Comparison of ENCODE assay signal across 8 cellular contexts in genomic region chr5:132497488-132497997, GRCh38. TPM values are rescaled to one million over a fixed set of nuclear protein-coding genes. Genes with fewer than 3 reads are reported as not detected.
DNase-seq lines count a peak whose midpoint lies in the region; ATAC-seq and TF ChIP-seq lines count a peak whose summit lies in the region.

No MANE protein-coding gene starts in this region.

- TF ChIP-seq CTCF in Panc1 (IDR thresholded peaks at IDR 0.05) = no peak
- no peak for TF ChIP-seq CTCF in tibial nerve (IDR thresholded peaks at IDR 0.05)

- 30 to 44% methylated on average over 6 of the region's 6 CpGs for WGBS in tibial nerve, 2 donors

- peak in 1 of 2 donors; percentile 39 for TF ChIP-seq EP300 in tibial nerve (IDR thresholded peaks at IDR 0.05)

- CTCF ChIA-PET in Panc1 (lab: Charles Lee) = interaction anchor here (1.7 kb wide), 1 partner anchor 111 kb away, joined by 11 read pairs; no protein-coding TSS in a partner anchor

- H3K36me3 ChIP-seq in Panc1 (ENCODE audit: control insufficient read depth, insufficient read depth, low read length) (peaks cover 2% of the 10 kb centered on the region; the same call in 1 of the 2 replicates), duodenal mucosa (ENCODE audit: control insufficient read depth in 1 of 2, insufficient read depth in 2 of 2, low read length in 2 of 2) (no peaks in the 10 kb centered on the region), tibial nerve (no peaks in the 10 kb centered on the region)

- H3K27me3 ChIP-seq in Panc1 (ENCODE audit: control insufficient read depth, insufficient read depth, low read length) = no peaks in the 10 kb centered on the region
- no peaks in the 10 kb centered on the region for H3K27me3 ChIP-seq in duodenal mucosa (ENCODE audit: control insufficient read depth in 1 of 2, insufficient read depth in 2 of 2, low read length in 2 of 2)
- H3K27me3 ChIP-seq in tibial nerve = no peaks in the 10 kb centered on the region

- intact Hi-C loops in Panc1 (cut with micrococcal nuclease; ENCODE audit: unreplicated experiment) = loop anchor here (10.0 kb wide), 1 partner anchor 433 kb away; the partner anchor contains the start of gene IL3

- peak; percentile 54 for ATAC-seq in Panc1
- ATAC-seq in GM18517 (IDR thresholded peaks at IDR 0.05; ENCODE audit: unreplicated experiment) = no peak
- ATAC-seq in HG03135 (IDR thresholded peaks at IDR 0.05; ENCODE audit: unreplicated experiment) = no peak

- H3K4me1 ChIP-seq in Panc1 (ENCODE audit: control insufficient read depth, insufficient read depth, low read length) (peaks cover 26% of the 10 kb centered on the region), duodenal mucosa (ENCODE audit: control insufficient read depth in 1 of 2, insufficient read depth in 2 of 2, low read length in 2 of 2) (peaks cover 62 to 80% of the 10 kb centered on the region in 2 donors), tibial nerve (peaks cover 0 to 60% (median 33%) of the 10 kb centered on the region in 4 donors)

- no peaks in the 10 kb centered on the region for H3K9me3 ChIP-seq in Panc1 (ENCODE audit: control insufficient read depth, insufficient read depth, low read depth, low read length)
- no peaks in the 10 kb centered on the region for H3K9me3 ChIP-seq in duodenal mucosa (ENCODE audit: control insufficient read depth in 1 of 2, low read length in 2 of 2)
- H3K9me3 ChIP-seq in tibial nerve = no peaks in the 10 kb centered on the region

- H3K4me3 ChIP-seq in GM08714 (ENCODE audit: low read length) = peak overlapping the region; percentile 86; the same call in 1 of the 2 replicates
- H3K4me3 ChIP-seq in Panc1 (ENCODE audit: low read depth in 2 of 2, low read length in 2 of 2) = peak overlapping the region; percentile 71 to 91
- H3K4me3 ChIP-seq in duodenal mucosa (ENCODE audit: low read depth in 1 of 2, low read length in 2 of 2) = peak overlapping the region; percentile 75 to 87
- peak overlapping the region; percentile 46 to 74 (median 62) for H3K4me3 ChIP-seq in tibial nerve

- in situ Hi-C loops in Panc1 (cut with HindIII; ENCODE audit: low pct_unique_long_range_greater_than_20kb, low sequenced_read_pairs) = loop anchor here (25.0 kb wide), 1 partner anchor 110 kb away; no protein-coding TSS in a partner anchor

- DNase-seq in Panc1 (ENCODE audit: low read depth, low spot score) (no peak), lung microvascular endothelial cell (ENCODE audit: low read depth in 2 of 2) (peak; percentile 58 to 96), tibial nerve (ENCODE audit: low spot score in 2 of 2) (peak; percentile 25 to 35), COR-L47 (lab: John Stamatoyannopoulos, UW) (no peak)

- H3K27ac ChIP-seq in Panc1 (ENCODE audit: low read length) = peak overlapping the region; percentile 84
- H3K27ac ChIP-seq in duodenal mucosa (ENCODE audit: low read depth, low read length) = peak overlapping the region; percentile 96
- peak overlapping the region; percentile 87 to 95 (median 90) for H3K27ac ChIP-seq in tibial nerve

- peak overlapping the region; percentile 65 to 82 for H3K9ac ChIP-seq in duodenal mucosa (ENCODE audit: low read depth in 1 of 2, low read length in 2 of 2)

- BruUV-seq in Panc1 (replicated peaks; lab: Mats Ljungman, UMichigan) = no TSS peak

- no peak for TF ChIP-seq POLR2A in tibial nerve (IDR thresholded peaks at IDR 0.05)

- POLR2A ChIA-PET in Panc1 (lab: Charles Lee) = interaction anchor here (0.8 kb wide), 1 partner anchor 14 kb away, joined by 3 read pairs; no protein-coding TSS in a partner anchor

RNA-seq across cellular contexts. Expression of gene IRF1, which starts 7.0 kb away (rescaled TPM):
- 48.9 TPM for total RNA-seq in Panc1 (2021; ENCODE audit: unreplicated experiment)
- polyA plus RNA-seq in Panc1 (2012; ENCODE audit: insufficient read length) = 46.4 TPM
- total RNA-seq in lung microvascular endothelial cell = 9.2 and 16.1 TPM in 2 replicates
- total RNA-seq in tibial nerve = 10 to 100 TPM; 15.1 to 36.9 (median 28.4) TPM

RNA-seq across cellular contexts. Expression of gene IL5, which starts 45.8 kb away (rescaled TPM):
- total RNA-seq in Panc1 (2021; ENCODE audit: unreplicated experiment) (not detected), lung microvascular endothelial cell (not detected in 2 replicates), tibial nerve (not detected)
- polyA plus RNA-seq in Panc1 (2012; ENCODE audit: insufficient read length) = not detected

RNA-seq across cellular contexts. Expression of gene RAD50, which starts 59.2 kb away (rescaled TPM):
- total RNA-seq in Panc1 (2021; ENCODE audit: unreplicated experiment) (77.6 TPM), lung microvascular endothelial cell (6.0 and 6.3 TPM in 2 replicates), tibial nerve (10 to 100 TPM; 36.5 to 40.5 (median 39.2) TPM)
- 55.3 TPM for polyA plus RNA-seq in Panc1 (2012; ENCODE audit: insufficient read length)

Comparison
In these comparisons a context has a peak if more than half of its experiments do, and no peak if none do; other contexts are left out.
1. DNase-seq: peak in lung microvascular endothelial cell (2 of 2) and tibial nerve (2 of 2); none in Panc1 (single experiment) and COR-L47 (single experiment).
2. Peak in every context shown above with its lines, with median percentiles within 50 percentile points of each other: H3K4me3 ChIP-seq and H3K27ac ChIP-seq.